ENCODE assay signal across 16 cellular contexts in genomic region chr7:106381252-106381651, GRCh38.
DNase-seq lines count a peak whose midpoint lies in the region; ATAC-seq and TF ChIP-seq lines count a peak whose summit lies in the region.
"Had no signal": no experiment of that assay in that cellular context is flagged by ENCODE, and none has a peak within 500 bp of the region (broad histone marks: within the 10 kb centered on the region; RNA-seq: fewer than 3 reads in every experiment).

No MANE protein-coding gene starts in this region.

- H3K27ac ChIP-seq in BLaER1 treated with 17β-estradiol and CSF1 and Interleukin-3, amounts not matched to agents 10 nM and 100 nM: no peak overlapping the region

- no peaks in the 10 kb centered on the region for H3K27me3 ChIP-seq in BLaER1 treated with 17β-estradiol and CSF1 and Interleukin-3, amounts not matched to agents 10 nM and 100 nM

- H3K36me3 ChIP-seq in BLaER1 treated with 17β-estradiol and CSF1 and Interleukin-3, amounts not matched to agents 10 nM and 100 nM: no peaks in the 10 kb centered on the region

- peak overlapping the region in 8 of 11 experiments; percentile 3 to 46 (median 18); a peak in 10 of 22 replicates for H3K4me2 ChIP-seq in BLaER1 treated with 17β-estradiol and CSF1 and Interleukin-3, amounts not matched to agents 10 nM and 100 nM
- H3K4me2 ChIP-seq: GM23338 had no signal

- no peak overlapping the region for H3K4me3 Mint-ChIP-seq in glutamatergic neuron (ENCODE audit: unreplicated experiment)
- H3K4me3 Mint-ChIP-seq: CD8-positive, alpha-beta T cell; GM23338; IgD-negative memory B cell had no signal

- no peak overlapping the region for H3K9ac ChIP-seq in BLaER1 treated with 17β-estradiol and CSF1 and Interleukin-3, amounts not matched to agents 10 nM and 100 nM

- no peak for TF ChIP-seq CTCF in glutamatergic neuron (IDR thresholded peaks at IDR 0.05; ENCODE audit: partially characterized antibody, unreplicated experiment)

- H3K9me3 ChIP-seq in BLaER1 treated with 17β-estradiol and CSF1 and Interleukin-3, amounts not matched to agents 10 nM and 100 nM (replicated peaks in 1 of 11): peaks cover 0 to 7% (median 0%) of the 10 kb centered on the region in 11 experiments; a peak in 5 of 22 replicates

- H3K27me3 Mint-ChIP-seq in glutamatergic neuron (ENCODE audit: unreplicated experiment): peaks cover 8% of the 10 kb centered on the region

- DNase-seq in SK-N-DZ (ENCODE audit: low spot score) (peak; percentile 31), glutamatergic neuron (no peak), Kasumi-1 (lab: John Stamatoyannopoulos, UW) (no peak)
- DNase-seq: AML-193; Calu3; CD8-positive, alpha-beta T cell; DND-41; EL; HCEC 1CT; KG1 had no signal

- H3K4me3 ChIP-seq in BLaER1 treated with 17β-estradiol and CSF1 and Interleukin-3, amounts not matched to agents 10 nM and 100 nM: no peak overlapping the region
- H3K4me3 ChIP-seq: GM23338 had no signal

- peaks cover 19% of the 10 kb centered on the region for H3K4me1 Mint-ChIP-seq in glutamatergic neuron (ENCODE audit: low read depth, unreplicated experiment)
- H3K4me1 Mint-ChIP-seq: GM23338, IgD-negative memory B cell had no signal

- ATAC-seq in HG03139 (IDR thresholded peaks at IDR 0.05; ENCODE audit: unreplicated experiment): no peak
- ATAC-seq in HG02981 (IDR thresholded peaks at IDR 0.05; ENCODE audit: unreplicated experiment): no peak
- ATAC-seq: CD8-positive, alpha-beta T cell; GM23338; HepG2 had no signal

- peak overlapping the region; percentile 1 for H3K27ac Mint-ChIP-seq in glutamatergic neuron (ENCODE audit: unreplicated experiment)
- H3K27ac Mint-ChIP-seq: CD8-positive, alpha-beta T cell; GM23338; IgD-negative memory B cell had no signal

- no peaks in the 10 kb centered on the region for H3K36me3 Mint-ChIP-seq in glutamatergic neuron (ENCODE audit: unreplicated experiment)
- H3K36me3 Mint-ChIP-seq: CD8-positive, alpha-beta T cell; IgD-negative memory B cell had no signal

- peaks cover 9% of the 10 kb centered on the region for H3K9me3 Mint-ChIP-seq in glutamatergic neuron (ENCODE audit: unreplicated experiment)
- H3K9me3 Mint-ChIP-seq: CD8-positive, alpha-beta T cell; GM23338; IgD-negative memory B cell had no signal

- H3K4me1 ChIP-seq in BLaER1 treated with 17β-estradiol and CSF1 and Interleukin-3, amounts not matched to agents 10 nM and 100 nM: peaks cover 3 to 60% (median 16%) of the 10 kb centered on the region in 10 experiments; a peak in 18 of 20 replicates

- no peaks in the 10 kb centered on the region for H4K20me1 ChIP-seq in BLaER1 treated with 17β-estradiol and CSF1 and Interleukin-3, amounts not matched to agents 10 nM and 100 nM
